Comparison of ENCODE assay signal across 8 cellular contexts in genomic region chr20:58693226-58694006, GRCh38. TPM values are rescaled to one million over a fixed set of nuclear protein-coding genes. Genes with fewer than 3 reads are reported as not detected.
DNase-seq lines count a peak whose midpoint lies in the region; ATAC-seq and TF ChIP-seq lines count a peak whose summit lies in the region.

No MANE protein-coding gene starts in this region.

- 31 to 49% (median 40%) methylated on average over 30 to 51 of the region's 51 CpGs for WGBS in psoas muscle, 3 donors

- peak overlapping the region; percentile 76 for H3K4me3 Mint-ChIP-seq in activated CD4-positive, alpha-beta memory T cell treated with anti-CD3 and anti-CD28 coated beads, Interleukin-2, amount 10 ng/mL, durations not matched to agents 7 days and 5 days

- DNase-seq in NCI-H1105 treated with DMSO at 0.1 percent for 48 hours (lab: John Stamatoyannopoulos, UW) (peak; percentile 6), NCI-H1105 (lab: John Stamatoyannopoulos, UW) (no peak), fibroblast of villous mesenchyme (ENCODE audit: low read depth) (peak; percentile 4), psoas muscle (no peak), NCI-H2029 treated with DMSO at 0.1 percent for 48 hours (lab: John Stamatoyannopoulos, UW) (no peak), NCI-H2107 treated with DMSO at 0.1 percent for 48 hours (lab: John Stamatoyannopoulos, UW; ENCODE audit: unreplicated experiment) (no peak)
- DNase-seq in activated CD4-positive, alpha-beta memory T cell treated with anti-CD3 and anti-CD28 coated beads, Interleukin-2, amount 10 ng/mL, durations not matched to agents 7 days and 5 days, result peak; percentile 32

- ATAC-seq in HG03108 (IDR thresholded peaks at IDR 0.05; ENCODE audit: unreplicated experiment) (peak; percentile 19), psoas muscle (peak; percentile 12 to 32 (median 19))

- CTCF ChIA-PET in activated CD4-positive, alpha-beta memory T cell treated with anti-CD3 and anti-CD28 coated beads, Interleukin-2, amount 10 ng/mL, durations not matched to agents 7 days and 5 days (lab: Charles Lee), result interaction anchor here (1.2 to 3.5 kb wide), 3 partner anchors 35 to 44 kb away, joined by 4 to 12 read pairs (median 7); partner anchors contain the start of gene STX16

- no peaks in the 10 kb centered on the region for H3K27me3 ChIP-seq in psoas muscle (ENCODE audit: insufficient read depth in 3 of 3, low read length in 2 of 3)

- H3K4me1 ChIP-seq in psoas muscle, result peaks cover 32% of the 10 kb centered on the region

- peaks cover 0 to 33% of the 10 kb centered on the region in 2 donors for H3K36me3 ChIP-seq in psoas muscle (ENCODE audit: insufficient read depth in 1 of 2, low read depth in 1 of 2)

- H3K4me3 ChIP-seq in fibroblast of villous mesenchyme (ENCODE audit: low read depth, low read length) (peak overlapping the region; percentile 52), psoas muscle (peak overlapping the region; percentile 72)

- intact Hi-C loops in psoas muscle (cut with DNase I), result loop anchor here (2.0 to 5.0 kb wide), 4 partner anchors 41 to 456 kb away; partner anchors contain the start of gene STX16 (in 2 of the 2)

- H3K36me3 Mint-ChIP-seq in activated CD4-positive, alpha-beta memory T cell treated with anti-CD3 and anti-CD28 coated beads, Interleukin-2, amount 10 ng/mL, durations not matched to agents 7 days and 5 days (ENCODE audit: low read depth), result peaks cover 4% of the 10 kb centered on the region

- no peaks in the 10 kb centered on the region for H3K27me3 Mint-ChIP-seq in activated CD4-positive, alpha-beta memory T cell treated with anti-CD3 and anti-CD28 coated beads, Interleukin-2, amount 10 ng/mL, durations not matched to agents 7 days and 5 days

- peak overlapping the region; percentile 56 for H3K27ac Mint-ChIP-seq in activated CD4-positive, alpha-beta memory T cell treated with anti-CD3 and anti-CD28 coated beads, Interleukin-2, amount 10 ng/mL, durations not matched to agents 7 days and 5 days

- peaks cover 22% of the 10 kb centered on the region for H3K4me1 Mint-ChIP-seq in activated CD4-positive, alpha-beta memory T cell treated with anti-CD3 and anti-CD28 coated beads, Interleukin-2, amount 10 ng/mL, durations not matched to agents 7 days and 5 days

- TF ChIP-seq CTCF in fibroblast of villous mesenchyme (IDR thresholded peaks at IDR 0.05; ENCODE audit: insufficient read depth, low read depth, low read length) (no peak), psoas muscle (IDR thresholded peaks at IDR 0.05) (no peak)

- H3K9me3 Mint-ChIP-seq in activated CD4-positive, alpha-beta memory T cell treated with anti-CD3 and anti-CD28 coated beads, Interleukin-2, amount 10 ng/mL, durations not matched to agents 7 days and 5 days, result no peaks in the 10 kb centered on the region

- POLR2A ChIA-PET in activated CD4-positive, alpha-beta memory T cell treated with anti-CD3 and anti-CD28 coated beads, Interleukin-2, amount 10 ng/mL, durations not matched to agents 7 days and 5 days (lab: Charles Lee), result interaction anchor here (0.7 to 5.6 kb wide), 5 partner anchors 34 to 305 kb away, joined by 3 to 62 read pairs (median 4); partner anchors contain the start of genes STX16 and VAPB

- peak overlapping the region; percentile 79 for H3K27ac ChIP-seq in psoas muscle

- no peaks in the 10 kb centered on the region for H3K9me3 ChIP-seq in psoas muscle

RNA-seq across cellular contexts. Expression of gene NPEPL1, which starts 0.8 kb away (rescaled TPM):
- 10 to 100 TPM; 29.1 to 30.7 TPM for total RNA-seq in activated CD4-positive, alpha-beta memory T cell treated with anti-CD3 and anti-CD28 coated beads, Interleukin-2, amount 10 ng/mL, durations not matched to agents 7 days and 5 days
- total RNA-seq in fibroblast of villous mesenchyme (23.7 and 32.5 TPM in 2 replicates), psoas muscle (10 to 100 TPM; 29.1 to 52.3 (median 36.4) TPM)
- polyA plus RNA-seq in psoas muscle, result 10 to 100 TPM; 18.4 to 41.9 (median 29.1) TPM

RNA-seq across cellular contexts. Expression of gene STX16, which starts 42.3 kb away (rescaled TPM):
- total RNA-seq in activated CD4-positive, alpha-beta memory T cell treated with anti-CD3 and anti-CD28 coated beads, Interleukin-2, amount 10 ng/mL, durations not matched to agents 7 days and 5 days, result 100 to 1,000 TPM; 152 to 153 TPM
- total RNA-seq in fibroblast of villous mesenchyme (25.4 and 34.1 TPM in 2 replicates), psoas muscle (10 to 100 TPM; 17.9 to 26.3 (median 21.1) TPM)
- 10 to 100 TPM; 17.5 to 58.1 (median 20.0) TPM for polyA plus RNA-seq in psoas muscle

Comparison
In these comparisons a context has a peak if more than half of its experiments do, and no peak if none do; other contexts are left out.
1. DNase-seq: peak in NCI-H1105 treated with DMSO at 0.1 percent for 48 hours (single experiment), activated CD4-positive, alpha-beta memory T cell treated with anti-CD3 and anti-CD28 coated beads, Interleukin-2, amount 10 ng/mL, durations not matched to agents 7 days and 5 days (single experiment) and fibroblast of villous mesenchyme (single experiment); none in NCI-H1105 (single experiment), psoas muscle (0 of 2), NCI-H2029 treated with DMSO at 0.1 percent for 48 hours (single experiment) and NCI-H2107 treated with DMSO at 0.1 percent for 48 hours (single experiment).